1 cellular context compared by ENCODE assay signal in genomic region chr10:63901228-63901627, GRCh38.
TF ChIP-seq lines count a peak whose summit lies in the region.

No MANE protein-coding gene starts in this region.

TF ChIP-seq in GM23338, 12 proteins besides CTCF, POLR2A, EP300 and RAD21 (continued from another document):
- no peak for TF ChIP-seq ZNF462 (CRISPR knock-in tag; IDR thresholded peaks at IDR 0.05)
- TF ChIP-seq ZNF331 (CRISPR knock-in tag; IDR thresholded peaks at IDR 0.05; ENCODE audit: low read depth), result no peak
- TF ChIP-seq NANOG (IDR thresholded peaks at IDR 0.05; ENCODE audit: borderline replicate concordance), result no peak
- no peak for TF ChIP-seq EZH2phosphoT487 (IDR thresholded peaks at IDR 0.05; ENCODE audit: unreplicated experiment)
- no peak for TF ChIP-seq POLR2AphosphoS5 (IDR thresholded peaks at IDR 0.05; ENCODE audit: low read depth)
- no peak for TF ChIP-seq CREB1 (CRISPR knock-in tag; IDR thresholded peaks at IDR 0.05; ENCODE audit: low read depth)
TF ChIP-seq in GM23338: peak in this region for 0.
